In the genomic region with DNA sequence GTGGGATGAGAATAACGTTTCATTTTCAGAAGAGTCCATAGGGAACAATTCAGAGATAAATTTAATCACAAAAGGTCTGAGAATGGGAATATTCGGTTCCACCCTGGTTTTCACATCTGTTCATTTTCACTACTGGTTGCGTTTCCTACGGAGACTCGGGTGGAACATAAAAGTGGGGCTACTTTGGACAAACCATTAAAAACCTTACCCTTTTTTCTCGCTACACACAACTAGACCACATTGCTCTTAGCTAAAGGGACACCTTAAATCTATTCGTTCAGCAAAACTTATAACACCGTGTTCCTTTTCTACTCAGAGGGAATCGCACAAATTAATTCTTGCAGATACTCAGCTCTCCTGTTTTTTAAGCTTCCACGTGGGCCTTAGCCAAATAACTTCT, we compare ENCODE assay signal across 8 cellular contexts. TPM values are rescaled to one million over a fixed set of nuclear protein-coding genes. Genes with fewer than 3 reads are reported as not detected.
A peak's percentile ranks its signal among the peaks of the same experiment; 100 is the strongest.
DNase-seq lines count a peak whose midpoint lies in the region; ATAC-seq, FAIRE-seq and TF ChIP-seq lines count a peak whose summit lies in the region.

No MANE protein-coding gene starts in this region.

- H3K4me1 ChIP-seq in astrocyte (ENCODE audit: insufficient read depth, low read length), result peaks cover 25% of the 10 kb centered on the region
- peaks cover 37% of the 10 kb centered on the region for H3K4me1 ChIP-seq in muscle layer of colon (ENCODE audit: insufficient read depth, low read length)

- H3K4me2 ChIP-seq in astrocyte (ENCODE audit: low read length), result peak overlapping the region; percentile 99

- peak overlapping the region; percentile 84 for H3K4me3 ChIP-seq in astrocyte (ENCODE audit: insufficient read depth, low read depth, low read length)
- peak overlapping the region in 1 of 2 donors; percentile 93 for H3K4me3 ChIP-seq in muscle layer of colon (ENCODE audit: low read depth in 1 of 2, low read length in 2 of 2)

- H3K27me3 ChIP-seq in astrocyte (ENCODE audit: insufficient read depth, low read length) (no peaks in the 10 kb centered on the region), muscle layer of colon (ENCODE audit: control insufficient read depth in 1 of 2, insufficient read depth in 2 of 2, low read length in 2 of 2) (no peaks in the 10 kb centered on the region)

- H3K36me3 Mint-ChIP-seq in activated naive CD4-positive, alpha-beta T cell treated with anti-CD3 and anti-CD28 coated beads, Interleukin-2, amount 50 U/mL, for 24 hours, result no peaks in the 10 kb centered on the region
- H3K36me3 Mint-ChIP-seq in astrocyte (ENCODE audit: low read depth, unreplicated experiment) (no peaks in the 10 kb centered on the region), type B pancreatic cell (peaks cover 5% of the 10 kb centered on the region)

- peak overlapping the region; percentile 100 for H3K27ac Mint-ChIP-seq in activated naive CD4-positive, alpha-beta T cell treated with anti-CD3 and anti-CD28 coated beads, Interleukin-2, amount 50 U/mL, for 24 hours
- peak overlapping the region; percentile 96 for H3K27ac Mint-ChIP-seq in astrocyte (ENCODE audit: unreplicated experiment)
- H3K27ac Mint-ChIP-seq in type B pancreatic cell, result peak overlapping the region; percentile 98

- H2AFZ ChIP-seq in astrocyte (ENCODE audit: low read depth, low read length), result peak overlapping the region; percentile 99

- in situ Hi-C loops in ACHN (cut with HindIII; ENCODE audit: low pct_ligation_motif_present, low pct_unique_long_range_greater_than_20kb, low sequenced_read_pairs), result loop anchor here (10.0 kb wide), 1 partner anchor 191 kb away; no protein-coding TSS in a partner anchor

- no peak for TF ChIP-seq CTCF in astrocyte (IDR thresholded peaks at IDR 0.05; ENCODE audit: insufficient read depth, low read depth, low read length)
- TF ChIP-seq CTCF in type B pancreatic cell (conservative IDR thresholded peaks at IDR 0.05), result no peak

- no peak for ATAC-seq in GM18520 (IDR thresholded peaks at IDR 0.05; ENCODE audit: unreplicated experiment)

- H4K20me1 ChIP-seq in astrocyte (ENCODE audit: insufficient read depth, low read length), result peaks cover 45% of the 10 kb centered on the region

- peaks cover 46% of the 10 kb centered on the region for H3K4me1 Mint-ChIP-seq in activated naive CD4-positive, alpha-beta T cell treated with anti-CD3 and anti-CD28 coated beads, Interleukin-2, amount 50 U/mL, for 24 hours
- H3K4me1 Mint-ChIP-seq in astrocyte (ENCODE audit: low read depth, unreplicated experiment) (peaks cover 7% of the 10 kb centered on the region), type B pancreatic cell (ENCODE audit: unreplicated experiment) (peaks cover 27% of the 10 kb centered on the region)

- no peaks in the 10 kb centered on the region for H3K27me3 Mint-ChIP-seq in activated naive CD4-positive, alpha-beta T cell treated with anti-CD3 and anti-CD28 coated beads, Interleukin-2, amount 50 U/mL, for 24 hours
- H3K27me3 Mint-ChIP-seq in astrocyte (ENCODE audit: low read depth, unreplicated experiment) (no peaks in the 10 kb centered on the region), type B pancreatic cell (peaks cover 14% of the 10 kb centered on the region)

- peaks cover 61% of the 10 kb centered on the region for H3K79me2 ChIP-seq in astrocyte (ENCODE audit: insufficient read depth, low read length)

- peak overlapping the region; percentile 99 for H3K9ac ChIP-seq in astrocyte (ENCODE audit: low read length)
- no peak overlapping the region for H3K9ac ChIP-seq in muscle layer of colon (ENCODE audit: low read length)

- peak overlapping the region; percentile 85 for H3K4me3 Mint-ChIP-seq in activated naive CD4-positive, alpha-beta T cell treated with anti-CD3 and anti-CD28 coated beads, Interleukin-2, amount 50 U/mL, for 24 hours
- peak overlapping the region; percentile 89 for H3K4me3 Mint-ChIP-seq in astrocyte (ENCODE audit: unreplicated experiment)
- peak overlapping the region; percentile 96 for H3K4me3 Mint-ChIP-seq in type B pancreatic cell

- no peak overlapping the region for H3K27ac ChIP-seq in astrocyte (ENCODE audit: low read depth, low read length)
- H3K27ac ChIP-seq in muscle layer of colon (ENCODE audit: low read depth, low read length), result peak overlapping the region; percentile 96

- peaks cover 11% of the 10 kb centered on the region for H3K36me3 ChIP-seq in astrocyte (ENCODE audit: insufficient read depth, low read length)
- peaks cover 8% of the 10 kb centered on the region for H3K36me3 ChIP-seq in muscle layer of colon (ENCODE audit: insufficient read depth, low read length)

- no peak for FAIRE-seq in astrocyte (lab: Jason Lieb, UNC)

- H3K9me3 ChIP-seq in astrocyte (ENCODE audit: insufficient read depth, low read depth, low read length) (no peaks in the 10 kb centered on the region), muscle layer of colon (ENCODE audit: low read length) (no peaks in the 10 kb centered on the region)

- DNase-seq in activated naive CD4-positive, alpha-beta T cell treated with anti-CD3 and anti-CD28 coated beads, Interleukin-2, amount 50 U/mL, for 16 hours, result no peak
- DNase-seq in astrocyte (ENCODE audit: low read depth) (no peak), type B pancreatic cell (ENCODE audit: extremely low spot score, unreplicated experiment) (no peak), ACHN (no peak), EL (no peak)

- H3K9me3 Mint-ChIP-seq in activated naive CD4-positive, alpha-beta T cell treated with anti-CD3 and anti-CD28 coated beads, Interleukin-2, amount 50 U/mL, for 24 hours, result no peaks in the 10 kb centered on the region
- H3K9me3 Mint-ChIP-seq in astrocyte (ENCODE audit: unreplicated experiment) (no peaks in the 10 kb centered on the region), type B pancreatic cell (no peaks in the 10 kb centered on the region)

RNA-seq across cellular contexts. Expression of a gene that starts 1.0 kb away (rescaled TPM):
- total RNA-seq in astrocyte, result 30.6 and 31.0 TPM in 2 replicates
- 42.1 and 49.2 TPM in 2 replicates for total RNA-seq in type B pancreatic cell (ENCODE audit: low replicate concordance)

RNA-seq across cellular contexts. Expression of a gene that starts 2.6 kb away (rescaled TPM):
- total RNA-seq in astrocyte, result 14.2 and 15.7 TPM in 2 replicates
- 15.8 and 23.6 TPM in 2 replicates for total RNA-seq in type B pancreatic cell (ENCODE audit: low replicate concordance)
